Comparison of ENCODE assay signal across 2 cellular contexts in the genomic region with DNA sequence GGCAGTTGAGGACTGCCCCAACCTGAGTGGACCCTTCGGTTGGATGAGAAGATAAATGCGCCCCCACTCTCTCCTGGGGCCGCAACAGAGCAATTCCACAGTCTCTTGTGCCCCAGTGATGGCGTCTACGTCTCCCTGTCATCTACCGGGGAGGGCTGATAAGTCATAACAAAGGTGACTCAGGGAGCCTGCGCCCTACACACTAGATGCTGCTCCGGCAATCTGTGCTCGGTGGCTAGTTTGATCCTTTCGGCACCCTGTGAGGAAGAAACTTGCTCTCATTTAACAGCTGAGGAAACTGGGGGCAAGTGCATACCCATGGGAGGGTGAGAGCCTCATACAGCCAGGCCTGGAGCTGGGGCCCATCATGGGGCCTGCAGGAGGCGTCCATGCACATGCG.
TF ChIP-seq lines count a peak whose summit lies in the region.

No MANE protein-coding gene starts in this region.

TF ChIP-seq in IMR-90, 13 proteins besides CTCF, POLR2A, EP300 and RAD21:
- no peak for TF ChIP-seq SMC3 (IDR thresholded peaks at IDR 0.05; ENCODE audit: low read depth, low read length)
- TF ChIP-seq MAFK (IDR thresholded peaks at IDR 0.05; ENCODE audit: low read depth, low read length) = no peak
- no peak for TF ChIP-seq CHD1 (IDR thresholded peaks at IDR 0.05; ENCODE audit: low read depth, low read length)
- TF ChIP-seq MAZ (IDR thresholded peaks at IDR 0.05; ENCODE audit: borderline replicate concordance, low read depth, low read length) = no peak
- TF ChIP-seq BHLHE40 (IDR thresholded peaks at IDR 0.05; ENCODE audit: low read depth, low read length) = no peak
- no peak for TF ChIP-seq NFE2L2 (IDR thresholded peaks at IDR 0.05; ENCODE audit: low read depth, low read length)
- TF ChIP-seq RCOR1 (IDR thresholded peaks at IDR 0.05; ENCODE audit: insufficient replicate concordance, low read length) = no peak
- no peak for TF ChIP-seq CEBPB (IDR thresholded peaks at IDR 0.05; ENCODE audit: low read depth, low read length)
- no peak for TF ChIP-seq RFX5 (IDR thresholded peaks at IDR 0.05; ENCODE audit: low read depth, low read length)
- TF ChIP-seq, protein P1, sequence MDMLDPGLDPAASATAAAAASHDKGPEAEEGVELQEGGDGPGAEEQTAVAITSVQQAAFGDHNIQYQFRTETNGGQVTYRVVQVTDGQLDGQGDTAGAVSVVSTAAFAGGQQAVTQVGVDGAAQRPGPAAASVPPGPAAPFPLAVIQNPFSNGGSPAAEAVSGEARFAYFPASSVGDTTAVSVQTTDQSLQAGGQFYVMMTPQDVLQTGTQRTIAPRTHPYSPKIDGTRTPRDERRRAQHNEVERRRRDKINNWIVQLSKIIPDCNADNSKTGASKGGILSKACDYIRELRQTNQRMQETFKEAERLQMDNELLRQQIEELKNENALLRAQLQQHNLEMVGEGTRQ (IDR thresholded peaks at IDR 0.05; ENCODE audit: low read depth, low read length) = no peak
- no peak for TF ChIP-seq FOS (IDR thresholded peaks at IDR 0.05; ENCODE audit: low read depth, low read length)
- no peak for TF ChIP-seq MXI1 (IDR thresholded peaks at IDR 0.05; ENCODE audit: borderline replicate concordance, low read depth, low read length)
- TF ChIP-seq, protein P2, sequence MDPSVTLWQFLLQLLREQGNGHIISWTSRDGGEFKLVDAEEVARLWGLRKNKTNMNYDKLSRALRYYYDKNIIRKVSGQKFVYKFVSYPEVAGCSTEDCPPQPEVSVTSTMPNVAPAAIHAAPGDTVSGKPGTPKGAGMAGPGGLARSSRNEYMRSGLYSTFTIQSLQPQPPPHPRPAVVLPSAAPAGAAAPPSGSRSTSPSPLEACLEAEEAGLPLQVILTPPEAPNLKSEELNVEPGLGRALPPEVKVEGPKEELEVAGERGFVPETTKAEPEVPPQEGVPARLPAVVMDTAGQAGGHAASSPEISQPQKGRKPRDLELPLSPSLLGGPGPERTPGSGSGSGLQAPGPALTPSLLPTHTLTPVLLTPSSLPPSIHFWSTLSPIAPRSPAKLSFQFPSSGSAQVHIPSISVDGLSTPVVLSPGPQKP (IDR thresholded peaks at IDR 0.05; ENCODE audit: borderline replicate concordance, low read depth, low read length) = no peak

TF ChIP-seq in K562, 482 proteins besides CTCF, POLR2A, EP300 and RAD21:
- TF ChIP-seq NRF1 (conservative IDR thresholded peaks at IDR 0.05 in 1 of 2, IDR thresholded peaks at IDR 0.05 in 1 of 2) (peak; percentile 41 to 60; a peak in 3 of 4 replicates), ZNF449 (CRISPR knock-in tag; IDR thresholded peaks at IDR 0.05) (no peak)
